1 cellular context compared by ENCODE assay signal in genomic region chr10:110494532-110494931, GRCh38.
TF ChIP-seq lines count a peak whose summit lies in the region.

No MANE protein-coding gene starts in this region.

TF ChIP-seq in HepG2, 621 proteins besides CTCF, POLR2A, EP300 and RAD21:
- no peak for TF ChIP-seq CAMTA2 (CRISPR knock-in tag; IDR thresholded peaks at IDR 0.05; ENCODE audit: borderline replicate concordance)
- TF ChIP-seq FOSL2 (CRISPR knock-in tag; IDR thresholded peaks at IDR 0.05): peak; percentile 34
